Comparison of ENCODE assay signal across 1 cellular context in the genomic region with DNA sequence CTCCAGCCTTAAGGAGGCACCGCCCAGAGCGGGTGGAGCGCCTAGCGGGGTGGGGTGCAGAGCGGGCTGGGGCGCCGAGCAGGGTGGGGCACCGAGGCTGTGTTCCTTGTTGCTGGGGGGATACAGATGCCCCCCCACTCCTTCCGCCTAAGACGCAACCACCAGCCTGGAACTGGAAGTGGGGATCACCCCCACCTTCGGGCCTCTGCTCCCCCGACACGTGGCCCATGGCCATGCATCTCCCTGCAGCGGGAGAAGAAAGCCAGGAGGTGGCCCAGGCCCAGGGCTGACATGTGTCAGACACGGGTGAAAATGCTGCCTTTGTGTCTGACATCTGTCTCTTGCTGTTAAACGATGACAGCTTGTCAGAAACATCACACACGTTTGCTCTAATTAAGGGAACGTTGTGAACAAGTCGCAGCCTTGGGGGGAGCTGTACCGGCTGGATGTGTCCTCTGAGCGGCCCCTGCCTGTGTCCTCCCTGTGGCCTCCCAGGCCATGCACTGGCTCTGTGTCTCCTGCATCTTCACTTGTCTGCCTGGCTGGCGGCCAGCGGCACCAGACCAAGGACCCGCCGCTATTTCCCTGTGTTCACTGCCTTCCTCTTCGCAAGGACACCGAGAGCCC.
TF ChIP-seq lines count a peak whose summit lies in the region.

No MANE protein-coding gene starts in this region.

TF ChIP-seq in K562, 482 proteins besides CTCF, POLR2A, EP300 and RAD21 (continued from another document):
- TF ChIP-seq, protein P1, sequence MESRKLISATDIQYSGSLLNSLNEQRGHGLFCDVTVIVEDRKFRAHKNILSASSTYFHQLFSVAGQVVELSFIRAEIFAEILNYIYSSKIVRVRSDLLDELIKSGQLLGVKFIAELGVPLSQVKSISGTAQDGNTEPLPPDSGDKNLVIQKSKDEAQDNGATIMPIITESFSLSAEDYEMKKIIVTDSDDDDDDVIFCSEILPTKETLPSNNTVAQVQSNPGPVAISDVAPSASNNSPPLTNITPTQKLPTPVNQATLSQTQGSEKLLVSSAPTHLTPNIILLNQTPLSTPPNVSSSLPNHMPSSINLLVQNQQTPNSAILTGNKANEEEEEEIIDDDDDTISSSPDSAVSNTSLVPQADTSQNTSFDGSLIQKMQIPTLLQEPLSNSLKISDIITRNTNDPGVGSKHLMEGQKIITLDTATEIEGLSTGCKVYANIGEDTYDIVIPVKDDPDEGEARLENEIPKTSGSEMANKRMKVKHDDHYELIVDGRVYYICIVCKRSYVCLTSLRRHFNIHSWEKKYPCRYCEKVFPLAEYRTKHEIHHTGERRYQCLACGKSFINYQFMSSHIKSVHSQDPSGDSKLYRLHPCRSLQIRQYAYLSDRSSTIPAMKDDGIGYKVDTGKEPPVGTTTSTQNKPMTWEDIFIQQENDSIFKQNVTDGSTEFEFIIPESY (CRISPR knock-in tag; IDR thresholded peaks at IDR 0.05): peak; percentile 66; the same call in 1 of the 2 replicates
- TF ChIP-seq, protein P2, sequence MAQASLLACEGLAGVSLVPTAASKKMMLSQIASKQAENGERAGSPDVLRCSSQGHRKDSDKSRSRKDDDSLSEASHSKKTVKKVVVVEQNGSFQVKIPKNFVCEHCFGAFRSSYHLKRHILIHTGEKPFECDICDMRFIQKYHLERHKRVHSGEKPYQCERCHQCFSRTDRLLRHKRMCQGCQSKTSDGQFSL (CRISPR knock-in tag; IDR thresholded peaks at IDR 0.05): peak; percentile 82
- TF ChIP-seq, protein P2 (tag; IDR thresholded peaks at IDR 0.05): 0 out of 4 replicates have a peak, but pooled peaks of 1 of the 2 experiments have one; percentile 33
- peak; percentile 33 for TF ChIP-seq MEIS2 (IDR thresholded peaks at IDR 0.05; ENCODE audit: partially characterized antibody)
- 0 out of 2 replicates have a peak, but pooled peaks have one; percentile 10 for TF ChIP-seq NFIC (IDR thresholded peaks at IDR 0.05)
